In the genomic region with DNA sequence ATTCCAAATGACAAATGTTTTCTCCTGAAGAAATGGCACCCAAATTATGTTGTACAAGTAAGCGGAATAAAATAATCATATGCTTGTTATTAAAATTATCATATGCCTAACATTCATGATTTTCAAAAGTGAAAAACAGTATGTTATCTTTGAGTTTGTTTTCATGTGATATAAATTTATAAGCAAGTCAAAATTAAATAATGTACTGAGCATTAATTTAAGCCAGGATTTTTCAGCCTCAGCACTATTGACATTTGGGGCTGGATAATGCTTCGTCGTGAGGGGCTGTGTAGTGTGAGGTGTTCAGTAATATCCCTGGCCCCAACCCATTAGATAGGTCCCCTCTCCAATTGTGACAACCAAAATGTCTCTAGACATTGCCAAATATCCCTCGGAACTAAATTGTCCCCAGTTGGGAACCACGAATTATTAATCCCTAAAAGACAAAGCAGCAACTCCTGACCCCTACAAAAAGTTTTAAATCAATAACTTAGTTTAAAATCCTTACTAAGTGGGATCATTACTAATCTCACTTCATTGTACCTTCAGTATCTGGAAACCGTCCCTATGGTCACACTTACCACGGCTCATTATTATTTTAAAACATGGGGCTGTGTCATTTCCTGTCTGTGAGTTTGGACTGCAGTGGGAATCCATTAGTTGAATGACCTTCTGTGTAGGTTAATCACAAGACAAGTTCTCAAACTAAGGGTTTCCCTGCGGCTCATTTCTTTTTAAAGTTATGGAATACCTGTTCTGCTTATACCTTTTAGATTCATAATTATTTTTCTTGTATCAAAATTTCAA, we compare ENCODE assay signal across 7 cellular contexts. TPM values are rescaled to one million over a fixed set of nuclear protein-coding genes. Genes with fewer than 3 reads are reported as not detected.
A peak's percentile ranks its signal among the peaks of the same experiment; 100 is the strongest.
DNase-seq lines count a peak whose midpoint lies in the region; ATAC-seq, FAIRE-seq and TF ChIP-seq lines count a peak whose summit lies in the region.

No MANE protein-coding gene starts in this region.

- H3K18ac ChIP-seq in H9 (ENCODE audit: insufficient read length, low read depth, low read length), result no peak overlapping the region

- H3K27ac ChIP-seq in H9 (ENCODE audit: insufficient read length, low read depth, low read length) (no peak overlapping the region), astrocyte (ENCODE audit: low read depth, low read length) (peak overlapping the region; percentile 76), HepG2 (ENCODE audit: extremely low read length, insufficient read depth, low read length) (peak overlapping the region; percentile 84), urinary bladder (ENCODE audit: low read depth) (no peak overlapping the region)

- no peaks in the 10 kb centered on the region for H3K9me3 ChIP-seq in H9 (ENCODE audit: control insufficient read depth, low read depth, low read length)
- no peaks in the 10 kb centered on the region for H3K9me3 ChIP-seq in astrocyte (ENCODE audit: insufficient read depth, low read depth, low read length)
- no peaks in the 10 kb centered on the region for H3K9me3 ChIP-seq in HepG2 (ENCODE audit: low read length)

- H3K4me1 Mint-ChIP-seq in H9, result peaks cover 32 to 36% of the 10 kb centered on the region in 2 experiments
- peaks cover 14% of the 10 kb centered on the region for H3K4me1 Mint-ChIP-seq in astrocyte (ENCODE audit: low read depth, unreplicated experiment)

- H3K4me2 ChIP-seq in H9 (ENCODE audit: insufficient read depth, insufficient read length, low read length) (peak overlapping the region; percentile 97), astrocyte (ENCODE audit: low read length) (peak overlapping the region; percentile 100), HepG2 (ENCODE audit: low read depth, low read length) (peak overlapping the region; percentile 97)

- H2BK5ac ChIP-seq in H9 (ENCODE audit: insufficient read length, low read length), result no peak overlapping the region

- no peak overlapping the region for H4K91ac ChIP-seq in H9 (ENCODE audit: insufficient read length, low read depth, low read length)

- no peak overlapping the region for H2BK120ac ChIP-seq in H9 (ENCODE audit: low read depth, low read length, poor library complexity, severe bottlenecking)

- no peak overlapping the region for H3K23ac ChIP-seq in H9 (ENCODE audit: insufficient read length, low read depth, low read length)

- no peak overlapping the region for H2BK20ac ChIP-seq in H9 (ENCODE audit: low read depth, low read length, poor library complexity, severe bottlenecking)

- no peak overlapping the region for H3K4ac ChIP-seq in H9 (ENCODE audit: low read depth, low read length)

- peaks cover 7 to 13% (median 11%) of the 10 kb centered on the region in 3 experiments; a peak in 6 of 7 replicates for H3K36me3 Mint-ChIP-seq in H9 (ENCODE audit: insufficient read depth in 1 of 3, low read depth in 3 of 3)
- H3K36me3 Mint-ChIP-seq in astrocyte (ENCODE audit: low read depth, unreplicated experiment), result no peaks in the 10 kb centered on the region

- BruUV-seq in HepG2 (replicated peaks; lab: Mats Ljungman, UMichigan), result no TSS peak

- no peak overlapping the region for H4K8ac ChIP-seq in H9 (replicated peaks; ENCODE audit: insufficient read length, low read depth, low read length)

- H2BK12ac ChIP-seq in H9 (ENCODE audit: insufficient read length, low read depth, low read length), result no peak overlapping the region

- no peaks in the 10 kb centered on the region for H3K79me1 ChIP-seq in H9 (ENCODE audit: insufficient read depth, low read depth, low read length, poor library complexity, severe bottlenecking)

- H3K23me2 ChIP-seq in H9 (ENCODE audit: insufficient read length, low read depth, low read length, poor library complexity, severe bottlenecking), result peaks cover 13% of the 10 kb centered on the region

- no peak overlapping the region for H2BK15ac ChIP-seq in H9 (ENCODE audit: low read depth, low read length)

- H3K56ac ChIP-seq in H9 (ENCODE audit: insufficient read length, low read depth, low read length), result no peak overlapping the region

- H3K79me2 ChIP-seq in H9 (ENCODE audit: insufficient read depth, low read length), result no peaks in the 10 kb centered on the region
- peaks cover 28% of the 10 kb centered on the region for H3K79me2 ChIP-seq in astrocyte (ENCODE audit: insufficient read depth, low read length)
- H3K79me2 ChIP-seq in HepG2 (ENCODE audit: insufficient read depth, low read length), result peaks cover 30% of the 10 kb centered on the region

- intact Hi-C loops in HepG2 (cut with micrococcal nuclease; ENCODE audit: unreplicated experiment), result loop anchor here (1.0 kb wide), 1 partner anchor 45 kb away; no protein-coding TSS in a partner anchor

- H3K9ac ChIP-seq in H9 (ENCODE audit: extremely low read depth, insufficient read length, low read length) (no peak overlapping the region), astrocyte (ENCODE audit: low read length) (peak overlapping the region; percentile 95), HepG2 (ENCODE audit: insufficient read depth, low read depth, low read length) (peak overlapping the region; percentile 78)

- H3K9me3 Mint-ChIP-seq in H9 (no peaks in the 10 kb centered on the region; a peak in 1 of 5 replicates), astrocyte (ENCODE audit: unreplicated experiment) (no peaks in the 10 kb centered on the region)

- CTCF ChIA-PET in HepG2 (lab: Yijun Ruan, JAX; ENCODE audit: low intra/inter-chr PET ratio, low total read pairs), result no interaction called here

- DNase-seq in GM10266 (ENCODE audit: extremely low spot score) (peak; percentile 60), H9 (no peak), NCI-H2081 treated with DMSO at 0.1 percent for 48 hours (lab: John Stamatoyannopoulos, UW) (peak; percentile 40), astrocyte (ENCODE audit: low read depth) (peak; percentile 50), HepG2 (ENCODE audit: low spot score) (peak; percentile 32)
- no peak for DNase-seq in effector CD4-positive, alpha-beta T cell

- no peak overlapping the region for H3T11ph ChIP-seq in H9 (ENCODE audit: low read length)

- ATAC-seq in HepG2, result no peak

- TF ChIP-seq EP300 in HepG2 (IDR thresholded peaks at IDR 0.05; ENCODE audit: low read depth in 2 of 2, low read length in 2 of 2) (no peak), HepG2 (CRISPR knock-in tag; IDR thresholded peaks at IDR 0.05; ENCODE audit: borderline replicate concordance) (no peak)

- no peaks in the 10 kb centered on the region for H4K20me1 ChIP-seq in H9 (ENCODE audit: control insufficient read depth, insufficient read depth, insufficient read length)
- H4K20me1 ChIP-seq in astrocyte (ENCODE audit: insufficient read depth, low read length), result no peaks in the 10 kb centered on the region
- no peaks in the 10 kb centered on the region for H4K20me1 ChIP-seq in HepG2 (ENCODE audit: insufficient read depth, low read length)

- H3K36me3 ChIP-seq in astrocyte (ENCODE audit: insufficient read depth, low read length) (no peaks in the 10 kb centered on the region), HepG2 (replicated peaks in 1 of 2; ENCODE audit: control insufficient read depth in 1 of 2, insufficient read depth in 2 of 2, low read length in 2 of 2) (no peaks in the 10 kb centered on the region), urinary bladder (ENCODE audit: insufficient read depth) (no peaks in the 10 kb centered on the region)

- no peak overlapping the region for H2AK5ac ChIP-seq in H9 (ENCODE audit: insufficient read length, low read length)

- no peak overlapping the region for H3K27ac Mint-ChIP-seq in H9
- peak overlapping the region; percentile 68 for H3K27ac Mint-ChIP-seq in astrocyte (ENCODE audit: unreplicated experiment)

- no CpG with 5 or more reads among the region's 8 CpGs for WGBS in H9 (ENCODE audit: extremely low coverage, insufficient read length, low lambda C conversion rate)
- 15% methylated on average over 8 of the region's 8 CpGs for WGBS in HepG2 (ENCODE audit: low lambda C conversion rate)
- 58% methylated on average over 8 of the region's 8 CpGs for WGBS in urinary bladder

- H3K4me3 Mint-ChIP-seq in H9, result peak overlapping the region; percentile 82 to 90
- H3K4me3 Mint-ChIP-seq in astrocyte (ENCODE audit: unreplicated experiment), result peak overlapping the region; percentile 83

- H3K27me3 ChIP-seq in H9 (ENCODE audit: insufficient read depth, low read length) (no peaks in the 10 kb centered on the region), astrocyte (ENCODE audit: insufficient read depth, low read length) (no peaks in the 10 kb centered on the region), HepG2 (ENCODE audit: control insufficient read depth in 1 of 2, insufficient read depth in 2 of 2, low read length in 2 of 2) (no peaks in the 10 kb centered on the region; a peak in 1 of 5 replicates)

- TF ChIP-seq RAD21 in HepG2 (CRISPR knock-in tag; IDR thresholded peaks at IDR 0.05), result no peak

- H2AFZ ChIP-seq in H9 (ENCODE audit: low read length) (no peak overlapping the region), astrocyte (ENCODE audit: low read depth, low read length) (peak overlapping the region; percentile 53), HepG2 (ENCODE audit: low read length) (peak overlapping the region; percentile 58)

- FAIRE-seq in astrocyte (lab: Jason Lieb, UNC), result no peak
- FAIRE-seq in HepG2 (lab: Jason Lieb, UNC), result no peak

- TF ChIP-seq CTCF in GM10266 (IDR thresholded peaks at IDR 0.05; ENCODE audit: control insufficient read depth, insufficient read depth, low read depth, missing control alignments), result no peak
- TF ChIP-seq CTCF in H9 (conservative IDR thresholded peaks at IDR 0.05), result no peak
- no peak for TF ChIP-seq CTCF in astrocyte (IDR thresholded peaks at IDR 0.05; ENCODE audit: insufficient read depth, low read depth, low read length)
- no peak for TF ChIP-seq CTCF in HepG2 (CRISPR knock-in tag; IDR thresholded peaks at IDR 0.05)

- no peak overlapping the region for H3K14ac ChIP-seq in H9 (ENCODE audit: insufficient read depth, low read length)

- H3K27me3 Mint-ChIP-seq in H9 (ENCODE audit: low read depth), result peaks cover 3% of the 10 kb centered on the region; the same call in 1 of the 2 replicates
- no peaks in the 10 kb centered on the region for H3K27me3 Mint-ChIP-seq in astrocyte (ENCODE audit: low read depth, unreplicated experiment)

- H3K4me1 ChIP-seq in H9 (ENCODE audit: insufficient read depth, low read length), result no peaks in the 10 kb centered on the region; the same call in 1 of the 2 replicates
- H3K4me1 ChIP-seq in astrocyte (ENCODE audit: insufficient read depth, low read length), result peaks cover 18% of the 10 kb centered on the region
- peaks cover 47% of the 10 kb centered on the region for H3K4me1 ChIP-seq in HepG2 (ENCODE audit: insufficient read depth, low read length)
- no peaks in the 10 kb centered on the region for H3K4me1 ChIP-seq in urinary bladder (ENCODE audit: insufficient read depth)

- POLR2A ChIA-PET in HepG2 (lab: Yijun Ruan, JAX), result interaction anchor here (1.1 to 1.7 kb wide), 5 partner anchors 12 to 480 kb away, joined by 3 to 8 read pairs (median 4); a partner anchor contains a TSS

- H3K4me3 ChIP-seq in astrocyte (ENCODE audit: insufficient read depth, low read depth, low read length), result peak overlapping the region; percentile 85
- peak overlapping the region; percentile 61 to 89 (median 80) for H3K4me3 ChIP-seq in HepG2 (replicated peaks in 1 of 3; ENCODE audit: insufficient read depth in 1 of 3, low read depth in 2 of 3, low read length in 3 of 3)
- H3K4me3 ChIP-seq in urinary bladder (ENCODE audit: low read depth, low read length), result peak overlapping the region; percentile 89

- in situ Hi-C loops in HepG2 (cut with HindIII; ENCODE audit: extremely low pct_ligation_motif_present, low pct_unique_long_range_greater_than_20kb), result no loop called here

- H4K5ac ChIP-seq in H9 (ENCODE audit: insufficient read length, low read depth, low read length), result no peak overlapping the region

- no peak for TF ChIP-seq POLR2A in HepG2 (IDR thresholded peaks at IDR 0.05; ENCODE audit: insufficient read depth in 1 of 2, low read depth in 2 of 2, low read length in 2 of 2)

RNA-seq across cellular contexts. Expression of a gene that starts 1.3 kb away (rescaled TPM):
- total RNA-seq in H9 (2021) (25.2 and 27.6 TPM in 2 replicates), astrocyte (38.9 and 44.3 TPM in 2 replicates), HepG2 (2016; rRNA removed; fragmentation: Illumina TruSeq; extraction: Trizol) (58.0 and 73.3 TPM in 2 replicates), urinary bladder (118 TPM)
- 7.7 and 13.8 TPM in 2 replicates for total RNA-seq in HepG2 (2016; cell fraction: cytosol; rRNA removed; fragmentation: Illumina TruSeq; extraction: Trizol; ENCODE audit: low read depth)
- 53.3 and 67.8 TPM in 2 replicates for total RNA-seq in HepG2 (2016; cell fraction: insoluble cytoplasmic fraction; rRNA removed; fragmentation: Illumina TruSeq; extraction: Trizol)
- 18.8 and 21.2 TPM in 2 replicates for total RNA-seq in HepG2 (2016; cell fraction: membrane; rRNA removed; fragmentation: Illumina TruSeq; extraction: Trizol)
- total RNA-seq in HepG2 (2016; cell fraction: nucleus; rRNA removed; fragmentation: Illumina TruSeq; extraction: Trizol), result 57.3 and 66.1 TPM in 2 replicates
- polyA plus RNA-seq in HepG2 (2011; rRNA removed) (18.3 and 21.1 TPM in 2 replicates), urinary bladder (34.6 TPM)
- 17.9 and 20.8 TPM in 2 replicates for polyA plus RNA-seq in HepG2 (2011; cell fraction: cytosol; rRNA removed)
- 14.9 and 15.6 TPM in 2 replicates for polyA plus RNA-seq in HepG2 (2011; cell fraction: nucleus; rRNA removed)
- 14.7 and 20.1 TPM in 2 replicates for polyA plus RNA-seq in HepG2 (2012)
- 1.9 and 3.2 TPM in 2 replicates for polyA plus RNA-seq in HepG2 (2016; cell fraction: cytosol; fragmentation: Illumina TruSeq; extraction: Trizol; ENCODE audit: low read depth)
- polyA plus RNA-seq in HepG2 (2016; cell fraction: insoluble cytoplasmic fraction; fragmentation: Illumina TruSeq; extraction: Trizol; ENCODE audit: low read depth), result 53.7 and 61.6 TPM in 2 replicates
- polyA plus RNA-seq in HepG2 (2016; cell fraction: membrane; fragmentation: Illumina TruSeq; extraction: Trizol; ENCODE audit: low read depth), result 8.4 and 10.0 TPM in 2 replicates
- polyA plus RNA-seq in HepG2 (2016; cell fraction: nucleus; fragmentation: Illumina TruSeq; extraction: Trizol; ENCODE audit: insufficient read depth, low read depth), result 45.9 and 52.1 TPM in 2 replicates
- 77.1 and 157 TPM in 2 replicates for polyA minus RNA-seq in HepG2 (2011; rRNA and poly(A)+ RNA removed; ENCODE audit: low replicate concordance)
- polyA minus RNA-seq in HepG2 (2011; cell fraction: cytosol; rRNA and poly(A)+ RNA removed), result 24.7 and 28.9 TPM in 2 replicates
- polyA minus RNA-seq in HepG2 (2011; cell fraction: nucleus; rRNA and poly(A)+ RNA removed), result 50.3 and 56.1 TPM in 2 replicates

RNA-seq across cellular contexts. Expression of a gene that starts 44.8 kb away (rescaled TPM):
- total RNA-seq in H9 (2021) (87.9 and 92.9 TPM in 2 replicates), astrocyte (95.7 and 101 TPM in 2 replicates), HepG2 (2016; rRNA removed; fragmentation: Illumina TruSeq; extraction: Trizol) (116 and 141 TPM in 2 replicates), urinary bladder (104 TPM)
- total RNA-seq in HepG2 (2016; cell fraction: cytosol; rRNA removed; fragmentation: Illumina TruSeq; extraction: Trizol; ENCODE audit: low read depth), result 81.1 and 93.2 TPM in 2 replicates
- 125 and 142 TPM in 2 replicates for total RNA-seq in HepG2 (2016; cell fraction: insoluble cytoplasmic fraction; rRNA removed; fragmentation: Illumina TruSeq; extraction: Trizol)
- total RNA-seq in HepG2 (2016; cell fraction: membrane; rRNA removed; fragmentation: Illumina TruSeq; extraction: Trizol), result 177 and 180 TPM in 2 replicates
- 59.2 and 68.0 TPM in 2 replicates for total RNA-seq in HepG2 (2016; cell fraction: nucleus; rRNA removed; fragmentation: Illumina TruSeq; extraction: Trizol)
- polyA plus RNA-seq in HepG2 (2011; rRNA removed) (74.0 and 96.6 TPM in 2 replicates), urinary bladder (75.2 TPM)
- 48.2 and 71.1 TPM in 2 replicates for polyA plus RNA-seq in HepG2 (2011; cell fraction: cytosol; rRNA removed)
- 21.4 and 24.0 TPM in 2 replicates for polyA plus RNA-seq in HepG2 (2011; cell fraction: nucleus; rRNA removed)
- polyA plus RNA-seq in HepG2 (2012), result 58.2 and 74.1 TPM in 2 replicates
- 95.5 and 120 TPM in 2 replicates for polyA plus RNA-seq in HepG2 (2016; cell fraction: cytosol; fragmentation: Illumina TruSeq; extraction: Trizol; ENCODE audit: low read depth)
- polyA plus RNA-seq in HepG2 (2016; cell fraction: insoluble cytoplasmic fraction; fragmentation: Illumina TruSeq; extraction: Trizol; ENCODE audit: low read depth), result 148 and 150 TPM in 2 replicates
- polyA plus RNA-seq in HepG2 (2016; cell fraction: membrane; fragmentation: Illumina TruSeq; extraction: Trizol; ENCODE audit: low read depth), result 144 and 145 TPM in 2 replicates
- polyA plus RNA-seq in HepG2 (2016; cell fraction: nucleus; fragmentation: Illumina TruSeq; extraction: Trizol; ENCODE audit: insufficient read depth, low read depth), result 70.2 and 80.8 TPM in 2 replicates
- 44.5 and 120 TPM in 2 replicates for polyA minus RNA-seq in HepG2 (2011; rRNA and poly(A)+ RNA removed; ENCODE audit: low replicate concordance)
- polyA minus RNA-seq in HepG2 (2011; cell fraction: cytosol; rRNA and poly(A)+ RNA removed), result 47.2 and 50.8 TPM in 2 replicates
- polyA minus RNA-seq in HepG2 (2011; cell fraction: nucleus; rRNA and poly(A)+ RNA removed), result 37.1 and 44.0 TPM in 2 replicates

Comparison
In these comparisons a context has a peak if more than half of its experiments do, and no peak if none do; other contexts are left out.
1. DNase-seq: peak in GM10266 (single experiment), NCI-H2081 treated with DMSO at 0.1 percent for 48 hours (single experiment), astrocyte (single experiment) and HepG2 (single experiment); none in H9 (single experiment) and effector CD4-positive, alpha-beta T cell (single experiment).
2. H3K27ac ChIP-seq: peak in astrocyte (single experiment) and HepG2 (single experiment); none in H9 (single experiment) and urinary bladder (single experiment).
3. Peak in every context shown above with its lines, with median percentiles within 50 percentile points of each other: H3K4me2 ChIP-seq and H3K4me3 ChIP-seq.